ENCODE assay signal across 11 cellular contexts in genomic region chr11:61682093-61682732, GRCh38. TPM values are rescaled to one million over a fixed set of nuclear protein-coding genes. Genes with fewer than 3 reads are reported as not detected.
DNase-seq lines count a peak whose midpoint lies in the region; ATAC-seq and TF ChIP-seq lines count a peak whose summit lies in the region.
"Had no signal": no experiment of that assay in that cellular context is flagged by ENCODE, and none has a peak within 500 bp of the region (broad histone marks: within the 10 kb centered on the region; RNA-seq: fewer than 3 reads in every experiment).

No MANE protein-coding gene starts in this region.

- intact Hi-C loops in Panc1 (cut with micrococcal nuclease; ENCODE audit: unreplicated experiment), result loop anchor here (5.0 kb wide), 1 partner anchor 50 kb away; no protein-coding TSS in a partner anchor
- intact Hi-C loops in activated naive CD4-positive, alpha-beta T cell treated with anti-CD3 and anti-CD28 coated beads for 36 hours (cut with micrococcal nuclease), result no loop called here

- ATAC-seq in Panc1, result peak; percentile 51

- H3K9me3 Mint-ChIP-seq in activated naive CD4-positive, alpha-beta T cell treated with anti-CD3 and anti-CD28 coated beads for 36 hours, result no peaks in the 10 kb centered on the region
- H3K9me3 Mint-ChIP-seq: H9 had no signal

- no peaks in the 10 kb centered on the region for H3K27me3 ChIP-seq in Panc1 (ENCODE audit: control insufficient read depth, insufficient read depth, low read length)

- no peaks in the 10 kb centered on the region for H3K36me3 Mint-ChIP-seq in activated naive CD4-positive, alpha-beta T cell treated with anti-CD3 and anti-CD28 coated beads for 36 hours (ENCODE audit: low read depth)

- no peak overlapping the region for H3K27ac Mint-ChIP-seq in activated naive CD4-positive, alpha-beta T cell treated with anti-CD3 and anti-CD28 coated beads for 36 hours
- H3K27ac Mint-ChIP-seq: H9 had no signal

- CTCF ChIA-PET in Panc1 (lab: Charles Lee), result no interaction called here
- CTCF ChIA-PET in activated naive CD4-positive, alpha-beta T cell treated with anti-CD3 and anti-CD28 coated beads for 36 hours (lab: Charles Lee), result interaction anchor here (2.1 kb wide), 1 partner anchor 51 kb away, joined by 37 read pairs; no protein-coding TSS in a partner anchor

- DNase-seq in ELR (ENCODE audit: low read depth), result peak; percentile 27
- DNase-seq in Panc1 (ENCODE audit: low read depth, low spot score), result no peak
- DNase-seq in glomerular visceral epithelial cell (ENCODE audit: extremely low spot score), result peak; percentile 75
- peak; percentile 36 for DNase-seq in pulmonary artery endothelial cell (ENCODE audit: low read depth, low spot score)
- DNase-seq in activated naive CD4-positive, alpha-beta T cell treated with anti-CD3 and anti-CD28 coated beads for 36 hours, result no peak
- DNase-seq in NCI-H526 (lab: John Stamatoyannopoulos, UW), result no peak
- DNase-seq in central memory CD4-positive, alpha-beta T cell, result no peak
- DNase-seq: activated naive CD4-positive, alpha-beta T cell treated with anti-CD3 and anti-CD28 coated beads, Interleukin-2, amount 50 U/mL, for 16 hours; effector memory CD4-positive, alpha-beta T cell; H9 had no signal

- no peaks in the 10 kb centered on the region for H3K36me3 ChIP-seq in Panc1 (ENCODE audit: control insufficient read depth, insufficient read depth, low read length)

- no peak overlapping the region for H3K4me3 Mint-ChIP-seq in activated naive CD4-positive, alpha-beta T cell treated with anti-CD3 and anti-CD28 coated beads for 36 hours

- H3K27ac ChIP-seq in Panc1 (ENCODE audit: low read length), result no peak overlapping the region
- H3K27ac ChIP-seq: parathyroid adenoma had no signal

- no peak for TF ChIP-seq CTCF in Panc1 (IDR thresholded peaks at IDR 0.05)

- H3K9me3 ChIP-seq in Panc1 (ENCODE audit: control insufficient read depth, insufficient read depth, low read depth, low read length), result no peaks in the 10 kb centered on the region

- no peak overlapping the region for H3K4me3 ChIP-seq in Panc1 (ENCODE audit: low read depth in 2 of 2, low read length in 2 of 2)

- H3K4me1 ChIP-seq in Panc1 (ENCODE audit: control insufficient read depth, insufficient read depth, low read length), result peaks cover 25% of the 10 kb centered on the region
- H3K4me1 ChIP-seq: parathyroid adenoma had no signal

- peaks cover 9% of the 10 kb centered on the region for H3K4me1 Mint-ChIP-seq in activated naive CD4-positive, alpha-beta T cell treated with anti-CD3 and anti-CD28 coated beads for 36 hours (ENCODE audit: low read depth)

- peaks cover 9% of the 10 kb centered on the region for H3K27me3 Mint-ChIP-seq in activated naive CD4-positive, alpha-beta T cell treated with anti-CD3 and anti-CD28 coated beads for 36 hours (ENCODE audit: low read depth)

- in situ Hi-C loops in Panc1 (cut with HindIII; ENCODE audit: low pct_unique_long_range_greater_than_20kb, low sequenced_read_pairs), result no loop called here

- no TSS peak for BruUV-seq in Panc1 (replicated peaks; lab: Mats Ljungman, UMichigan)

- POLR2A ChIA-PET in Panc1 (lab: Charles Lee), result no interaction called here

RNA-seq across cellular contexts. Expression of gene DAGLA, which starts 2.0 kb away (rescaled TPM):
- total RNA-seq in Panc1 (2021; ENCODE audit: unreplicated experiment) (6.4 TPM), pulmonary artery endothelial cell (1.3 and 1.5 TPM in 2 replicates)
- 5.6 TPM for polyA plus RNA-seq in Panc1 (2012; ENCODE audit: insufficient read length)
- under 1 TPM; 0.02 to 0.07 TPM for total RNA-seq in activated naive CD4-positive, alpha-beta T cell treated with anti-CD3 and anti-CD28 coated beads for 36 hours

Comparison
In these comparisons a context has a peak if more than half of its experiments do, and no peak if none do; other contexts are left out.
1. DNase-seq: peak in ELR (single experiment), glomerular visceral epithelial cell (single experiment) and pulmonary artery endothelial cell (single experiment); none in Panc1 (single experiment), activated naive CD4-positive, alpha-beta T cell treated with anti-CD3 and anti-CD28 coated beads for 36 hours (single experiment), NCI-H526 (0 of 2) and central memory CD4-positive, alpha-beta T cell (single experiment).